17 cellular contexts compared by ENCODE assay signal in genomic region chr6:34047913-34048867, GRCh38.
DNase-seq lines count a peak whose midpoint lies in the region; ATAC-seq lines count a peak whose summit lies in the region.
"Had no signal": no experiment of that assay in that cellular context is flagged by ENCODE, and none has a peak within 500 bp of the region (broad histone marks: within the 10 kb centered on the region; RNA-seq: fewer than 3 reads in every experiment).

No MANE protein-coding gene starts in this region.

- H3K9ac ChIP-seq in mesendoderm (ENCODE audit: low read length) = no peak overlapping the region
- H3K9ac ChIP-seq: KMS-11 had no signal

- H2BK120ac ChIP-seq in mesendoderm (ENCODE audit: low read depth, low read length) = no peak overlapping the region

- no peak overlapping the region for H3K4me2 ChIP-seq in mesendoderm (ENCODE audit: low read length)
- H3K4me2 ChIP-seq: KMS-11 had no signal

- H2BK15ac ChIP-seq in mesendoderm (replicated peaks; ENCODE audit: low read depth) = no peak overlapping the region

- no peak overlapping the region for H3K4ac ChIP-seq in mesendoderm (ENCODE audit: low read depth, low read length)

- WGBS in mesendoderm (ENCODE audit: extremely low coverage, insufficient coverage, low lambda C conversion rate) = no CpG with 5 or more reads among the region's 15 CpGs

- peaks cover 9% of the 10 kb centered on the region for H3K4me1 ChIP-seq in mesendoderm (ENCODE audit: control insufficient read depth, low read depth, low read length)
- H3K4me1 ChIP-seq: HAP-1 had no signal

- no peak overlapping the region for H4K5ac ChIP-seq in mesendoderm (ENCODE audit: low read length)

- H4K8ac ChIP-seq in mesendoderm (ENCODE audit: low read depth, low read length) = no peak overlapping the region

- no peaks in the 10 kb centered on the region for H3K79me2 ChIP-seq in mesendoderm (ENCODE audit: control insufficient read depth, insufficient read depth, low read length)

- no peaks in the 10 kb centered on the region for H3K79me1 ChIP-seq in mesendoderm (ENCODE audit: low read length)

- H3K23ac ChIP-seq in mesendoderm (ENCODE audit: low read length) = no peak overlapping the region

- no peak overlapping the region for H3K56ac ChIP-seq in mesendoderm (ENCODE audit: low read length)

- no peak overlapping the region for H3K4me3 ChIP-seq in mesendoderm (ENCODE audit: low read length)
- H3K4me3 ChIP-seq: GM12878, HAP-1 had no signal

- no peak for ATAC-seq in HG02678 (IDR thresholded peaks at IDR 0.05; ENCODE audit: unreplicated experiment)
- ATAC-seq: GM12878 had no signal

- DNase-seq in DMS79 (lab: John Stamatoyannopoulos, UW) (peak; percentile 64), ELF-1 (ENCODE audit: low read depth, low spot score) (peak; percentile 54), MV-4-11 (lab: John Stamatoyannopoulos, UW) (peak; percentile 27), mesendoderm (peak; percentile 53), NCI-H748 treated with DMSO at 0.1 percent for 48 hours (lab: John Stamatoyannopoulos, UW) (no peak), GF-D8 (lab: John Stamatoyannopoulos, UW) (no peak)
- DNase-seq in activated T-cell treated with anti-CD3 and anti-CD28 coated beads, Interleukin-2, amount 50 U/mL, for 1 hour = no peak
- DNase-seq: ACHN; BE2C; CD4-positive, alpha-beta memory T cell; DMS 273 treated with DMSO at 0.1 percent for 48 hours; DMS53 had no signal

- no peaks in the 10 kb centered on the region for H3K36me3 ChIP-seq in mesendoderm (ENCODE audit: control insufficient read depth, insufficient read depth, low read length)
- H3K36me3 ChIP-seq: BE2C, HAP-1 had no signal

- no peak overlapping the region for H3K18ac ChIP-seq in mesendoderm (ENCODE audit: low read length)

- H3K27me3 ChIP-seq in mesendoderm (ENCODE audit: insufficient read depth, low read length, poor library complexity) = no peaks in the 10 kb centered on the region
- H3K27me3 ChIP-seq: BE2C had no signal

- no peak overlapping the region for H2BK5ac ChIP-seq in mesendoderm (ENCODE audit: low read length)

- H3K27ac ChIP-seq in mesendoderm (ENCODE audit: low read depth, low read length) = no peak overlapping the region
- H3K27ac ChIP-seq: HL-60, KMS-11 had no signal

- H2AK5ac ChIP-seq in mesendoderm (ENCODE audit: low read length) = no peak overlapping the region

Comparison
In these comparisons a context has a peak if more than half of its experiments do, and no peak if none do; other contexts are left out.
1. DNase-seq: peak in DMS79 (single experiment), ELF-1 (single experiment), MV-4-11 (single experiment) and mesendoderm (single experiment); none in NCI-H748 treated with DMSO at 0.1 percent for 48 hours (single experiment), activated T-cell treated with anti-CD3 and anti-CD28 coated beads, Interleukin-2, amount 50 U/mL, for 1 hour (single experiment) and GF-D8 (single experiment).